ENCODE assay signal across 8 cellular contexts in genomic region chr22:39349506-39349966, GRCh38. TPM values are rescaled to one million over a fixed set of nuclear protein-coding genes. Genes with fewer than 3 reads are reported as not detected.
DNase-seq lines count a peak whose midpoint lies in the region; ATAC-seq, FAIRE-seq and TF ChIP-seq lines count a peak whose summit lies in the region.

No MANE protein-coding gene starts in this region.

- H3K27ac Mint-ChIP-seq in chondrocyte (ENCODE audit: unreplicated experiment), result no peak overlapping the region

- TF ChIP-seq EP300 in HepG2 (IDR thresholded peaks at IDR 0.05; ENCODE audit: low read depth in 2 of 2, low read length in 2 of 2) (no peak), HepG2 (CRISPR knock-in tag; IDR thresholded peaks at IDR 0.05; ENCODE audit: borderline replicate concordance) (no peak), suprapubic skin (IDR thresholded peaks at IDR 0.05) (no peak)

- in situ Hi-C loops in Panc1 (cut with HindIII; ENCODE audit: low pct_unique_long_range_greater_than_20kb, low sequenced_read_pairs) (no loop called here), HepG2 (cut with HindIII; ENCODE audit: extremely low pct_ligation_motif_present, low pct_unique_long_range_greater_than_20kb) (no loop called here)

- BruUV-seq in Panc1 (replicated peaks; lab: Mats Ljungman, UMichigan) (no TSS peak), HepG2 (replicated peaks; lab: Mats Ljungman, UMichigan) (no TSS peak)

- CTCF ChIA-PET in Panc1 (lab: Charles Lee) (no interaction called here), HepG2 (lab: Yijun Ruan, JAX; ENCODE audit: low intra/inter-chr PET ratio, low total read pairs) (no interaction called here)

- no peak for TF ChIP-seq RAD21 in HepG2 (CRISPR knock-in tag; IDR thresholded peaks at IDR 0.05)

- H3K4me2 ChIP-seq in HepG2 (ENCODE audit: low read depth, low read length), result peak overlapping the region; percentile 85

- 3% methylated on average over 11 of the region's 57 CpGs for WGBS in HepG2 (ENCODE audit: low lambda C conversion rate)
- WGBS in suprapubic skin, result 0% methylated on average over 16 of the region's 57 CpGs

- no peaks in the 10 kb centered on the region for H3K27me3 Mint-ChIP-seq in chondrocyte (ENCODE audit: low read depth)

- intact Hi-C loops in Panc1 (cut with micrococcal nuclease; ENCODE audit: unreplicated experiment) (no loop called here), HepG2 (cut with micrococcal nuclease; ENCODE audit: unreplicated experiment) (no loop called here)

- peak; percentile 56 for ATAC-seq in Panc1
- ATAC-seq in HepG2, result peak; percentile 20; the same call in 1 of the 3 replicates

- H3K4me1 ChIP-seq in Panc1 (ENCODE audit: control insufficient read depth, insufficient read depth, low read length) (peaks cover 19% of the 10 kb centered on the region), HepG2 (ENCODE audit: insufficient read depth, low read length) (peaks cover 22% of the 10 kb centered on the region), suprapubic skin (peaks cover 44% of the 10 kb centered on the region)

- H3K36me3 Mint-ChIP-seq in chondrocyte (ENCODE audit: low read depth), result no peaks in the 10 kb centered on the region

- peaks cover 22% of the 10 kb centered on the region for H3K4me1 Mint-ChIP-seq in chondrocyte (ENCODE audit: low read depth)

- H3K36me3 ChIP-seq in Panc1 (ENCODE audit: control insufficient read depth, insufficient read depth, low read length) (no peaks in the 10 kb centered on the region), HepG2 (replicated peaks in 1 of 2; ENCODE audit: control insufficient read depth in 1 of 2, insufficient read depth in 2 of 2, low read length in 2 of 2) (no peaks in the 10 kb centered on the region), suprapubic skin (no peaks in the 10 kb centered on the region)

- H3K9me3 Mint-ChIP-seq in chondrocyte (ENCODE audit: low read depth), result no peaks in the 10 kb centered on the region

- FAIRE-seq in GM12892 (lab: Jason Lieb, UNC) (peak; percentile 89), HepG2 (lab: Jason Lieb, UNC) (no peak)

- H3K9ac ChIP-seq in HepG2 (ENCODE audit: insufficient read depth, low read depth, low read length), result 0 out of 2 replicates have a peak overlapping the region, but pooled peaks have one; percentile 2

- H3K27ac ChIP-seq in Panc1 (ENCODE audit: low read length) (0 out of 2 replicates have a peak overlapping the region, but pooled peaks have one; percentile 39), HepG2 (ENCODE audit: extremely low read length, insufficient read depth, low read length) (no peak overlapping the region), suprapubic skin (peak overlapping the region; percentile 88)

- H3K27me3 ChIP-seq in Panc1 (ENCODE audit: control insufficient read depth, insufficient read depth, low read length) (no peaks in the 10 kb centered on the region), HepG2 (ENCODE audit: control insufficient read depth in 1 of 2, insufficient read depth in 2 of 2, low read length in 2 of 2) (peaks cover 12 to 27% of the 10 kb centered on the region in 2 experiments), suprapubic skin (no peaks in the 10 kb centered on the region)

- POLR2A ChIA-PET in Panc1 (lab: Charles Lee), result no interaction called here
- POLR2A ChIA-PET in HepG2 (lab: Yijun Ruan, JAX), result interaction anchor here (1.4 kb wide), 1 partner anchor 30 kb away, joined by 7 read pairs; the partner anchor contains the start of gene RPL3

- TF ChIP-seq POLR2A in GM12892 (IDR thresholded peaks at IDR 0.05; ENCODE audit: low read depth, low read length) (no peak), HepG2 (IDR thresholded peaks at IDR 0.05; ENCODE audit: insufficient read depth in 1 of 2, low read depth in 2 of 2, low read length in 2 of 2) (no peak), suprapubic skin (IDR thresholded peaks at IDR 0.05) (no peak)

- H4K20me1 ChIP-seq in HepG2 (ENCODE audit: insufficient read depth, low read length), result no peaks in the 10 kb centered on the region

- DNase-seq in AG20443 (ENCODE audit: low spot score), result peak; percentile 93
- DNase-seq in GM12892 (ENCODE audit: insufficient read length), result no peak
- no peak for DNase-seq in Panc1 (ENCODE audit: low read depth, low spot score)
- DNase-seq in chondrocyte (ENCODE audit: low spot score), result no peak
- no peak for DNase-seq in HepG2 (ENCODE audit: low spot score)
- DNase-seq in suprapubic skin (ENCODE audit: low spot score in 2 of 2), result no peak
- DNase-seq in T1000 (lab: John Stamatoyannopoulos, UW), result no peak
- DNase-seq in SW480 (ENCODE audit: low spot score), result no peak

- H3K4me3 ChIP-seq in Panc1 (ENCODE audit: low read depth in 2 of 2, low read length in 2 of 2) (peak overlapping the region; percentile 37 to 50), HepG2 (replicated peaks in 1 of 3; ENCODE audit: insufficient read depth in 1 of 3, low read depth in 2 of 3, low read length in 3 of 3) (peak overlapping the region; percentile 42 to 79 (median 63)), suprapubic skin (peak overlapping the region; percentile 88)

- H3K9me3 ChIP-seq in Panc1 (ENCODE audit: control insufficient read depth, insufficient read depth, low read depth, low read length) (no peaks in the 10 kb centered on the region), HepG2 (ENCODE audit: low read length) (no peaks in the 10 kb centered on the region), suprapubic skin (no peaks in the 10 kb centered on the region)

- H3K4me3 Mint-ChIP-seq in chondrocyte (ENCODE audit: unreplicated experiment), result peak overlapping the region; percentile 72

- H2AFZ ChIP-seq in HepG2 (ENCODE audit: low read length), result no peak overlapping the region

- no peak; the same call in 1 of the 2 replicates for TF ChIP-seq CTCF in Panc1 (IDR thresholded peaks at IDR 0.05)
- TF ChIP-seq CTCF in chondrocyte (IDR thresholded peaks at IDR 0.05), result no peak
- TF ChIP-seq CTCF in HepG2 (CRISPR knock-in tag; IDR thresholded peaks at IDR 0.05), result no peak
- no peak for TF ChIP-seq CTCF in suprapubic skin (IDR thresholded peaks at IDR 0.05)

- H3K79me2 ChIP-seq in HepG2 (ENCODE audit: insufficient read depth, low read length), result no peaks in the 10 kb centered on the region

RNA-seq across cellular contexts. Expression of gene SYNGR1, which starts 0.3 kb away (rescaled TPM):
- 3.1 TPM for polyA plus RNA-seq in GM12892 (2012; ENCODE audit: missing spikeins)
- total RNA-seq in Panc1 (2021; ENCODE audit: unreplicated experiment) (17.8 TPM), chondrocyte (15.0 to 18.4 TPM (median 16.5 TPM) in 3 replicates), HepG2 (2016; rRNA removed; fragmentation: Illumina TruSeq; extraction: Trizol) (0.27 TPM in 1 of 2 replicates, not detected in the other), suprapubic skin (10 to 100 TPM; 34.6 to 52.5 (median 44.3) TPM)
- polyA plus RNA-seq in Panc1 (2012; ENCODE audit: insufficient read length), result 47.0 TPM
- 0.71 TPM in 2 replicates for total RNA-seq in HepG2 (2016; cell fraction: cytosol; rRNA removed; fragmentation: Illumina TruSeq; extraction: Trizol; ENCODE audit: low read depth)
- total RNA-seq in HepG2 (2016; cell fraction: insoluble cytoplasmic fraction; rRNA removed; fragmentation: Illumina TruSeq; extraction: Trizol), result 0.21 and 0.39 TPM in 2 replicates
- total RNA-seq in HepG2 (2016; cell fraction: membrane; rRNA removed; fragmentation: Illumina TruSeq; extraction: Trizol), result 0.19 and 0.48 TPM in 2 replicates
- total RNA-seq in HepG2 (2016; cell fraction: nucleus; rRNA removed; fragmentation: Illumina TruSeq; extraction: Trizol), result 0.25 TPM in 1 of 2 replicates, not detected in the other
- polyA plus RNA-seq in HepG2 (2011; rRNA removed), result 2.7 and 3.3 TPM in 2 replicates
- polyA plus RNA-seq in HepG2 (2011; cell fraction: cytosol; rRNA removed), result 2.1 and 3.4 TPM in 2 replicates
- 4.6 and 7.5 TPM in 2 replicates for polyA plus RNA-seq in HepG2 (2011; cell fraction: nucleus; rRNA removed)
- 2.1 and 2.8 TPM in 2 replicates for polyA plus RNA-seq in HepG2 (2012)
- polyA plus RNA-seq in HepG2 (2016; cell fraction: cytosol; fragmentation: Illumina TruSeq; extraction: Trizol; ENCODE audit: low read depth), result 1.6 and 1.8 TPM in 2 replicates
- polyA plus RNA-seq in HepG2 (2016; cell fraction: insoluble cytoplasmic fraction; fragmentation: Illumina TruSeq; extraction: Trizol; ENCODE audit: low read depth), result 0.53 and 1.0 TPM in 2 replicates
- polyA plus RNA-seq in HepG2 (2016; cell fraction: membrane; fragmentation: Illumina TruSeq; extraction: Trizol; ENCODE audit: low read depth), result 0.81 and 1.6 TPM in 2 replicates
- 1.7 and 2.3 TPM in 2 replicates for polyA plus RNA-seq in HepG2 (2016; cell fraction: nucleus; fragmentation: Illumina TruSeq; extraction: Trizol; ENCODE audit: insufficient read depth, low read depth)
- 0.82 and 3.0 TPM in 2 replicates for polyA minus RNA-seq in HepG2 (2011; rRNA and poly(A)+ RNA removed; ENCODE audit: low replicate concordance)
- 1.2 TPM in 1 of 2 replicates, not detected in the other for polyA minus RNA-seq in HepG2 (2011; cell fraction: cytosol; rRNA and poly(A)+ RNA removed)
- 0.77 and 1.6 TPM in 2 replicates for polyA minus RNA-seq in HepG2 (2011; cell fraction: nucleus; rRNA and poly(A)+ RNA removed)

RNA-seq across cellular contexts. Expression of gene RPL3, which starts 30.1 kb away (rescaled TPM):
- polyA plus RNA-seq in GM12892 (2012; ENCODE audit: missing spikeins), result 4,953 TPM
- total RNA-seq in Panc1 (2021; ENCODE audit: unreplicated experiment) (885 TPM), chondrocyte (1,302 to 1,415 TPM (median 1,326 TPM) in 3 replicates), HepG2 (2016; rRNA removed; fragmentation: Illumina TruSeq; extraction: Trizol) (1,051 and 1,499 TPM in 2 replicates), suprapubic skin (1,000 to 10,000 TPM; 2,537 to 3,396 (median 3,080) TPM)
- 1,559 TPM for polyA plus RNA-seq in Panc1 (2012; ENCODE audit: insufficient read length)
- total RNA-seq in HepG2 (2016; cell fraction: cytosol; rRNA removed; fragmentation: Illumina TruSeq; extraction: Trizol; ENCODE audit: low read depth), result 1,087 and 1,361 TPM in 2 replicates
- 1,096 and 1,452 TPM in 2 replicates for total RNA-seq in HepG2 (2016; cell fraction: insoluble cytoplasmic fraction; rRNA removed; fragmentation: Illumina TruSeq; extraction: Trizol)
- total RNA-seq in HepG2 (2016; cell fraction: membrane; rRNA removed; fragmentation: Illumina TruSeq; extraction: Trizol), result 2,264 and 2,553 TPM in 2 replicates
- total RNA-seq in HepG2 (2016; cell fraction: nucleus; rRNA removed; fragmentation: Illumina TruSeq; extraction: Trizol), result 614 and 672 TPM in 2 replicates
- 3,218 and 3,279 TPM in 2 replicates for polyA plus RNA-seq in HepG2 (2011; rRNA removed)
- polyA plus RNA-seq in HepG2 (2011; cell fraction: cytosol; rRNA removed), result 5,445 and 6,556 TPM in 2 replicates
- 1,725 and 2,021 TPM in 2 replicates for polyA plus RNA-seq in HepG2 (2011; cell fraction: nucleus; rRNA removed)
- 2,306 and 3,237 TPM in 2 replicates for polyA plus RNA-seq in HepG2 (2012)
- polyA plus RNA-seq in HepG2 (2016; cell fraction: cytosol; fragmentation: Illumina TruSeq; extraction: Trizol; ENCODE audit: low read depth), result 2,660 and 3,068 TPM in 2 replicates
- 2,953 and 3,012 TPM in 2 replicates for polyA plus RNA-seq in HepG2 (2016; cell fraction: insoluble cytoplasmic fraction; fragmentation: Illumina TruSeq; extraction: Trizol; ENCODE audit: low read depth)
- 4,441 and 4,891 TPM in 2 replicates for polyA plus RNA-seq in HepG2 (2016; cell fraction: membrane; fragmentation: Illumina TruSeq; extraction: Trizol; ENCODE audit: low read depth)
- polyA plus RNA-seq in HepG2 (2016; cell fraction: nucleus; fragmentation: Illumina TruSeq; extraction: Trizol; ENCODE audit: insufficient read depth, low read depth), result 1,802 and 1,847 TPM in 2 replicates
- polyA minus RNA-seq in HepG2 (2011; rRNA and poly(A)+ RNA removed; ENCODE audit: low replicate concordance), result 2,170 and 2,278 TPM in 2 replicates
- 946 and 956 TPM in 2 replicates for polyA minus RNA-seq in HepG2 (2011; cell fraction: cytosol; rRNA and poly(A)+ RNA removed)
- polyA minus RNA-seq in HepG2 (2011; cell fraction: nucleus; rRNA and poly(A)+ RNA removed), result 510 and 805 TPM in 2 replicates

RNA-seq across cellular contexts. Expression of gene TAB1, which starts 50.0 kb away (rescaled TPM):
- 6.8 TPM for polyA plus RNA-seq in GM12892 (2012; ENCODE audit: missing spikeins)
- total RNA-seq in Panc1 (2021; ENCODE audit: unreplicated experiment), result 18.9 TPM
- 20.9 TPM for polyA plus RNA-seq in Panc1 (2012; ENCODE audit: insufficient read length)
- total RNA-seq in chondrocyte, result 17.1 to 24.5 TPM (median 21.3 TPM) in 3 replicates
- 12.8 and 14.3 TPM in 2 replicates for total RNA-seq in HepG2 (2016; rRNA removed; fragmentation: Illumina TruSeq; extraction: Trizol)
- total RNA-seq in HepG2 (2016; cell fraction: cytosol; rRNA removed; fragmentation: Illumina TruSeq; extraction: Trizol; ENCODE audit: low read depth), result 2.3 and 2.9 TPM in 2 replicates
- total RNA-seq in HepG2 (2016; cell fraction: insoluble cytoplasmic fraction; rRNA removed; fragmentation: Illumina TruSeq; extraction: Trizol), result 11.6 and 13.1 TPM in 2 replicates
- 4.8 and 4.9 TPM in 2 replicates for total RNA-seq in HepG2 (2016; cell fraction: membrane; rRNA removed; fragmentation: Illumina TruSeq; extraction: Trizol)
- total RNA-seq in HepG2 (2016; cell fraction: nucleus; rRNA removed; fragmentation: Illumina TruSeq; extraction: Trizol), result 11.8 and 13.5 TPM in 2 replicates
- polyA plus RNA-seq in HepG2 (2011; rRNA removed), result 15.9 and 22.2 TPM in 2 replicates
- polyA plus RNA-seq in HepG2 (2011; cell fraction: cytosol; rRNA removed), result 11.2 and 19.2 TPM in 2 replicates
- 47.3 and 47.9 TPM in 2 replicates for polyA plus RNA-seq in HepG2 (2011; cell fraction: nucleus; rRNA removed)
- 12.7 and 15.0 TPM in 2 replicates for polyA plus RNA-seq in HepG2 (2012)
- polyA plus RNA-seq in HepG2 (2016; cell fraction: cytosol; fragmentation: Illumina TruSeq; extraction: Trizol; ENCODE audit: low read depth), result 1.2 and 1.7 TPM in 2 replicates
- 11.3 and 13.8 TPM in 2 replicates for polyA plus RNA-seq in HepG2 (2016; cell fraction: insoluble cytoplasmic fraction; fragmentation: Illumina TruSeq; extraction: Trizol; ENCODE audit: low read depth)
- polyA plus RNA-seq in HepG2 (2016; cell fraction: membrane; fragmentation: Illumina TruSeq; extraction: Trizol; ENCODE audit: low read depth), result 3.3 and 3.4 TPM in 2 replicates
- 22.8 and 23.0 TPM in 2 replicates for polyA plus RNA-seq in HepG2 (2016; cell fraction: nucleus; fragmentation: Illumina TruSeq; extraction: Trizol; ENCODE audit: insufficient read depth, low read depth)
- polyA minus RNA-seq in HepG2 (2011; rRNA and poly(A)+ RNA removed; ENCODE audit: low replicate concordance), result 12.7 and 34.2 TPM in 2 replicates
- polyA minus RNA-seq in HepG2 (2011; cell fraction: cytosol; rRNA and poly(A)+ RNA removed), result 9.8 and 12.7 TPM in 2 replicates
- 14.4 and 15.1 TPM in 2 replicates for polyA minus RNA-seq in HepG2 (2011; cell fraction: nucleus; rRNA and poly(A)+ RNA removed)
- 10 to 100 TPM; 16.9 to 35.4 (median 23.3) TPM for total RNA-seq in suprapubic skin
